ENCODE assay signal across 8 cellular contexts in the genomic region with DNA sequence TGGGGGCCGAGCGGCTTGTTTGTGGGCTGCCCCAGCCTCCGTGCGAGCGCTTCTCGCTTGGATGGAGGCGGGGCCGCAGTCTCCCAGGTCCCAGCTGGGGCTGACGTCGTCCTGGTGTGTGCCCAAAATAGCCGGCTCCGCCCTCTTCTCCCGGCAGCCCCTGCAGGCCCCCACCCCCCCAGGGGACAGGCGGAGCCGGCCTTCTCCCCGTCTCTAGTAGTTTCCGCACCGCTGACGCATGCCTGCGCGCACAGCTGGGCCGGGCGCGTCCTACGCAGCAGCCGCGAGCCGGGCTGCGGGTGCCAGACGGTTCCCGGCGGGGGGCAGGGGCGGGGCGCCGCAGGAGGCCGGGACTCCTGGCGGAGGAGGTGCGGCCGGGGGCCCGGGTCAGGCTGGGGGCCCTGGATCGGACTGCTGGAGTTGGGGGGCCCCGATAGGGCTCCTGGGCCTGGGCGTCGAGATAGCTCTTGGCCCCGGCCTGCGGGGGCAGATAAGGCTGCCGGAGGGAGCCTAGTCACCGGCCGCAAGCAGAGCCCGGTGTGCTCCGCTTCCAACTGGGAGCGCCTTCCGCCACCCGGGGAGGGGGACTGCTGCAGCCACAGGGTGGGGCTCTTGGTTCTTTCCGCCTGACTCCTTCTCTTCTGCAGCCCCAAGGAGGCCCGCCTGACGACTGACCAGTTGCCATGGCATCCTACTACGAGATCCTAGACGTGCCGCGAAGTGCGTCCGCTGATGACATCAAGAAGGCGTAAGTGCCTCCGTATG. TPM values are rescaled to one million over a fixed set of nuclear protein-coding genes. Genes with fewer than 3 reads are reported as not detected.
DNase-seq lines count a peak whose midpoint lies in the region; ATAC-seq and TF ChIP-seq lines count a peak whose summit lies in the region.

A gene (plus strand): TSS at position 216 of the 765 bp plus-strand sequence. CDS start 468 bp downstream, at position 684.

- H3K4me2 ChIP-seq in Karpas-422 (ENCODE audit: low read depth, low read length, poor library complexity, severe bottlenecking): peak within 1 kb of the TSS; percentile 74

- no peaks in the 10 kb centered on the region for H4K20me1 ChIP-seq in Karpas-422 (ENCODE audit: insufficient read depth, low read depth, low read length)

- intact Hi-C loops in esophagus squamous epithelium (cut with DNase I): no loop called here

- H3K9ac ChIP-seq in Karpas-422 (ENCODE audit: low read length): peak within 1 kb of the TSS; percentile 91

- DNase-seq in DMS79 treated with DMSO at 0.1 percent for 48 hours (lab: John Stamatoyannopoulos, UW) (peak; percentile 88), Karpas-422 (peak; percentile 99), RKO (ENCODE audit: low spot score) (peak; percentile 98), activated T-helper 1 cell treated with Interleukin-2 at 50 U/mL for 16 hours (ENCODE audit: low read depth) (peak; percentile 99), esophagus squamous epithelium (lab: John Stamatoyannopoulos, UW) (peak; percentile 94), myocyte (ENCODE audit: low read depth) (peak; percentile 99)
- peak; percentile 99 to 100 for DNase-seq in stimulated activated CD8-positive, alpha-beta memory T cell treated with anti-CD3 and anti-CD28 coated beads, Interleukin-7, amount 100 ng/mL, for 48 hours (ENCODE audit: extremely low read depth in 1 of 2, low read depth in 1 of 2)

- no peaks in the 10 kb centered on the region for H3K9me3 ChIP-seq in Karpas-422 (ENCODE audit: low read length)
- H3K9me3 ChIP-seq in esophagus squamous epithelium: no peaks in the 10 kb centered on the region

- TF ChIP-seq CTCF in esophagus squamous epithelium (IDR thresholded peaks at IDR 0.05): no peak

- H3K27me3 ChIP-seq in Karpas-422 (ENCODE audit: low read length): no peaks in the 10 kb centered on the region
- no peaks in the 10 kb centered on the region for H3K27me3 ChIP-seq in esophagus squamous epithelium

- no peaks in the 10 kb centered on the region; the same call in 1 of the 2 replicates for H3K36me3 ChIP-seq in Karpas-422 (ENCODE audit: insufficient read depth, low read length)
- peaks cover 0 to 41% (median 6%) of the 10 kb centered on the region in 3 donors for H3K36me3 ChIP-seq in esophagus squamous epithelium

- no peaks in the 10 kb centered on the region for H3K9me2 ChIP-seq in Karpas-422 (replicated peaks; ENCODE audit: insufficient read depth, low read length)

- H3K4me1 ChIP-seq in Karpas-422 (ENCODE audit: low read length) (peaks cover 40% of the 10 kb centered on the region), esophagus squamous epithelium (peaks cover 24 to 68% (median 31%) of the 10 kb centered on the region in 3 donors)

- peak within 1 kb of the TSS; percentile 66 for H3K4me3 ChIP-seq in Karpas-422 (ENCODE audit: low read length)
- peak within 1 kb of the TSS; percentile 62 to 95 (median 78) for H3K4me3 ChIP-seq in esophagus squamous epithelium

- WGBS in esophagus squamous epithelium, 2 donors: 0% methylated on average over 7 of the region's 65 CpGs

- peak within 1 kb of the TSS; percentile 86; the same call in 1 of the 2 replicates for H2AFZ ChIP-seq in Karpas-422 (ENCODE audit: low read length)

- H3K27ac ChIP-seq in Karpas-422 (ENCODE audit: low read length) (peak within 1 kb of the TSS; percentile 96), esophagus squamous epithelium (peak within 1 kb of the TSS; percentile 95 to 99 (median 97))

- TF ChIP-seq POLR2A in esophagus squamous epithelium (IDR thresholded peaks at IDR 0.05): peak in 3 of 4 donors; percentile 80 to 96 (median 94)

- no peaks in the 10 kb centered on the region for H3K79me2 ChIP-seq in Karpas-422 (ENCODE audit: low read length)

- peak; percentile 85 for ATAC-seq in GM21825 (IDR thresholded peaks at IDR 0.05; ENCODE audit: unreplicated experiment)

RNA-seq across cellular contexts. Expression of the gene that starts here (rescaled TPM):
- total RNA-seq in Karpas-422 (2014; rRNA removed; shearing (Covaris generic); ENCODE audit: low replicate concordance): 30.9 and 55.8 TPM in 2 replicates
- total RNA-seq in esophagus squamous epithelium: 10 to 100 TPM; 30.3 to 72.6 (median 35.1) TPM
- 40.1 and 80.0 TPM in 2 replicates for total RNA-seq in myocyte
- 57.2 TPM for polyA plus RNA-seq in myocyte (2012)

Comparison
In these comparisons a context has a peak if more than half of its experiments do, and no peak if none do; other contexts are left out.
1. Peak in every context shown above with its lines: DNase-seq, ATAC-seq, H3K4me3 ChIP-seq and H3K27ac ChIP-seq.